Comparison of ENCODE assay signal across 10 cellular contexts in genomic region chr16:86619263-86619935, GRCh38. TPM values are rescaled to one million over a fixed set of nuclear protein-coding genes. Genes with fewer than 3 reads are reported as not detected.
DNase-seq lines count a peak whose midpoint lies in the region; TF ChIP-seq lines count a peak whose summit lies in the region.
"Had no signal": no experiment of that assay in that cellular context is flagged by ENCODE, and none has a peak within 500 bp of the region (broad histone marks: within the 10 kb centered on the region; RNA-seq: fewer than 3 reads in every experiment).

No MANE protein-coding gene starts in this region.

- intact Hi-C loops in stomach (cut with DNase I; ENCODE audit: low total_unique reads), result no loop called here

- no peak for TF ChIP-seq EP300 in stomach (IDR thresholded peaks at IDR 0.05)

- DNase-seq in DMS79 treated with DMSO at 0.1 percent for 48 hours (lab: John Stamatoyannopoulos, UW) (peak; percentile 2), NCI-H1105 treated with DMSO at 0.1 percent for 48 hours (lab: John Stamatoyannopoulos, UW) (peak; percentile 58), fibroblast of lung (ENCODE audit: low read depth in 2 of 2) (no peak), HEK293T (ENCODE audit: extremely low spot score) (no peak), cortex of kidney (lab: John Stamatoyannopoulos, UW) (no peak), stomach (no peak)
- DNase-seq: DMS 273 treated with DMSO at 0.1 percent for 48 hours had no signal

- H3K27me3 ChIP-seq in fibroblast of lung (ENCODE audit: control insufficient read depth, insufficient read depth, low read length), result no peaks in the 10 kb centered on the region
- H3K27me3 ChIP-seq in skeletal muscle satellite cell (ENCODE audit: control insufficient read depth, insufficient read depth, low read length), result no peaks in the 10 kb centered on the region
- peaks cover 0 to 24% (median 8%) of the 10 kb centered on the region in 3 donors for H3K27me3 ChIP-seq in stomach
- H3K27me3 ChIP-seq: adrenal gland had no signal

- no peaks in the 10 kb centered on the region for H3K79me2 ChIP-seq in fibroblast of lung (ENCODE audit: control insufficient read depth, insufficient read depth, low read length)

- no peak for TF ChIP-seq POLR2A in stomach (IDR thresholded peaks at IDR 0.05)

- H3K36me3 ChIP-seq in fibroblast of lung (ENCODE audit: control insufficient read depth, insufficient read depth, low read length) (no peaks in the 10 kb centered on the region), skeletal muscle satellite cell (ENCODE audit: insufficient read depth, low read length) (no peaks in the 10 kb centered on the region), stomach (no peaks in the 10 kb centered on the region)
- H3K36me3 ChIP-seq: adrenal gland had no signal

- POLR2A ChIA-PET in HEK293T (lab: Yijun Ruan, JAX), result no interaction called here

- H3K4me1 ChIP-seq in fibroblast of lung (ENCODE audit: control insufficient read depth, extremely low read depth, insufficient read depth, low read length), result peaks cover 4% of the 10 kb centered on the region
- no peaks in the 10 kb centered on the region for H3K4me1 ChIP-seq in skeletal muscle satellite cell (ENCODE audit: control insufficient read depth, insufficient read depth, low read length)
- H3K4me1 ChIP-seq in stomach, result no peaks in the 10 kb centered on the region
- H3K4me1 ChIP-seq: adrenal gland had no signal

- H3K4me3 ChIP-seq in fibroblast of lung (replicated peaks in 1 of 4; ENCODE audit: control extremely low read depth in 1 of 4, insufficient read depth in 1 of 4, low read depth in 3 of 4, low read length in 4 of 4), result peak overlapping the region; percentile 22 to 48 (median 42)
- H3K4me3 ChIP-seq in skeletal muscle satellite cell (ENCODE audit: low read length), result peak overlapping the region; percentile 12
- H3K4me3 ChIP-seq in stomach, result peak overlapping the region in 2 of 4 donors; percentile 8 to 13

- CTCF ChIA-PET in HEK293T (lab: Yijun Ruan, JAX), result no interaction called here

- H3K4me2 ChIP-seq in fibroblast of lung (ENCODE audit: extremely low read depth, insufficient read depth, low read length) (peak overlapping the region; percentile 77), skeletal muscle satellite cell (ENCODE audit: low read length) (peak overlapping the region; percentile 57)
- H3K4me2 ChIP-seq: KMS-11 had no signal

- no peaks in the 10 kb centered on the region for H4K20me1 ChIP-seq in fibroblast of lung (ENCODE audit: control insufficient read depth, extremely low read depth, insufficient read depth, low read length)

- H3K9ac ChIP-seq in fibroblast of lung (ENCODE audit: insufficient read depth, low read length), result peak overlapping the region; percentile 4
- H3K9ac ChIP-seq in skeletal muscle satellite cell (ENCODE audit: low read depth, low read length), result peak overlapping the region; percentile 10
- H3K9ac ChIP-seq: KMS-11 had no signal

- peak overlapping the region; percentile 9 for H3K27ac ChIP-seq in fibroblast of lung (ENCODE audit: insufficient read depth, low read length)
- H3K27ac ChIP-seq in stomach, result no peak overlapping the region
- H3K27ac ChIP-seq: KMS-11 had no signal

- H3K9me3 ChIP-seq in fibroblast of lung (ENCODE audit: control insufficient read depth, insufficient read depth, low read depth, low read length), result no peaks in the 10 kb centered on the region
- no peaks in the 10 kb centered on the region for H3K9me3 ChIP-seq in skeletal muscle satellite cell (replicated peaks; ENCODE audit: low read length)
- no peaks in the 10 kb centered on the region for H3K9me3 ChIP-seq in stomach
- H3K9me3 ChIP-seq: adrenal gland had no signal

- H2AFZ ChIP-seq in fibroblast of lung (ENCODE audit: low read length), result peak overlapping the region; percentile 96

- TF ChIP-seq CTCF in fibroblast of lung (conservative IDR thresholded peaks at IDR 0.05 in 1 of 2, IDR thresholded peaks at IDR 0.05 in 1 of 2; ENCODE audit: low read depth in 1 of 2, low read length in 2 of 2) (no peak), stomach (IDR thresholded peaks at IDR 0.05) (no peak)

- WGBS in stomach, 5 donors, result 81 to 90% (median 88%) methylated on average over 25 of the region's 25 CpGs

TF ChIP-seq in HEK293T, 16 proteins besides CTCF, POLR2A, EP300 and RAD21:
- no peak for TF ChIP-seq TARDBP (IDR thresholded peaks at IDR 0.05)
- TF ChIP-seq FOXK2 (IDR thresholded peaks at IDR 0.05), result no peak
- TF ChIP-seq L3MBTL2 (conservative IDR thresholded peaks at IDR 0.05), result no peak
- no peak for TF ChIP-seq ZNF384 (IDR thresholded peaks at IDR 0.05)
- no peak for TF ChIP-seq BHLHE40 (IDR thresholded peaks at IDR 0.05; ENCODE audit: borderline replicate concordance)
- TF ChIP-seq HDGF (IDR thresholded peaks at IDR 0.05; ENCODE audit: borderline replicate concordance), result no peak
- TF ChIP-seq NFRKB (IDR thresholded peaks at IDR 0.05), result no peak
- no peak for TF ChIP-seq SP1 (IDR thresholded peaks at IDR 0.05)
- TF ChIP-seq LEF1 (IDR thresholded peaks at IDR 0.05; ENCODE audit: borderline replicate concordance), result no peak
- TF ChIP-seq, protein P1, sequence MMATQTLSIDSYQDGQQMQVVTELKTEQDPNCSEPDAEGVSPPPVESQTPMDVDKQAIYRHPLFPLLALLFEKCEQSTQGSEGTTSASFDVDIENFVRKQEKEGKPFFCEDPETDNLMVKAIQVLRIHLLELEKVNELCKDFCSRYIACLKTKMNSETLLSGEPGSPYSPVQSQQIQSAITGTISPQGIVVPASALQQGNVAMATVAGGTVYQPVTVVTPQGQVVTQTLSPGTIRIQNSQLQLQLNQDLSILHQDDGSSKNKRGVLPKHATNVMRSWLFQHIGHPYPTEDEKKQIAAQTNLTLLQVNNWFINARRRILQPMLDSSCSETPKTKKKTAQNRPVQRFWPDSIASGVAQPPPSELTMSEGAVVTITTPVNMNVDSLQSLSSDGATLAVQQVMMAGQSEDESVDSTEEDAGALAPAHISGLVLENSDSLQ (IDR thresholded peaks at IDR 0.05), result no peak
- no peak for TF ChIP-seq FOXM1 (IDR thresholded peaks at IDR 0.05; ENCODE audit: borderline replicate concordance)

RNA-seq across cellular contexts. Expression of gene FOXL1, which starts 41.0 kb away (rescaled TPM):
- total RNA-seq in fibroblast of lung (24.1 and 27.4 TPM in 2 replicates), stomach (10 to 100 TPM in 1 of 5 donors, 1 to 10 TPM in 2, not detected in 2; 3.0 to 12.7 (median 5.1) TPM)
- polyA plus RNA-seq in fibroblast of lung (5.9 and 19.0 TPM in 2 replicates), stomach (1 to 10 TPM in 2 of 3 donors, under 1 TPM in 1; 0.60 to 6.7 (median 5.2) TPM)
- 9.4 and 31.1 TPM in 2 replicates for polyA plus RNA-seq in fibroblast of lung (2012)
- 4.9 and 6.9 TPM in 2 replicates for polyA minus RNA-seq in fibroblast of lung (ENCODE audit: low replicate concordance)
- total RNA-seq in skeletal muscle satellite cell (2012; rRNA removed), result 23.1 and 24.9 TPM in 2 replicates

RNA-seq across cellular contexts. Expression of gene FOXC2, which starts 52.8 kb away (rescaled TPM):
- 0.26 and 0.50 TPM in 2 replicates for total RNA-seq in fibroblast of lung
- 1.1 and 1.5 TPM in 2 replicates for polyA plus RNA-seq in fibroblast of lung
- polyA plus RNA-seq in fibroblast of lung (2012), result 4.5 and 7.2 TPM in 2 replicates
- 1.6 and 1.9 TPM in 2 replicates for polyA minus RNA-seq in fibroblast of lung (ENCODE audit: low replicate concordance)
- 3.0 and 3.5 TPM in 2 replicates for total RNA-seq in skeletal muscle satellite cell (2012; rRNA removed)
- under 1 TPM in 1 of 5 donors, not detected in 4; 0.18 TPM for total RNA-seq in stomach
- under 1 TPM in 2 of 3 donors, not detected in 1; 0.08 to 0.12 TPM for polyA plus RNA-seq in stomach

Comparison
In these comparisons a context has a peak if more than half of its experiments do, and no peak if none do; other contexts are left out.
1. DNase-seq: peak in DMS79 treated with DMSO at 0.1 percent for 48 hours (single experiment) and NCI-H1105 treated with DMSO at 0.1 percent for 48 hours (single experiment); none in fibroblast of lung (0 of 2), HEK293T (single experiment), cortex of kidney (single experiment) and stomach (single experiment).